ENCODE assay signal across 8 cellular contexts in genomic region chr7:98280791-98281756, GRCh38. TPM values are rescaled to one million over a fixed set of nuclear protein-coding genes. Genes with fewer than 3 reads are reported as not detected.
DNase-seq lines count a peak whose midpoint lies in the region; ATAC-seq and TF ChIP-seq lines count a peak whose summit lies in the region.

TSS of gene BRI3 (plus strand) at chr7:98281686. CDS start at chr7:98281796, 110 bp downstream.

- TF ChIP-seq POLR2A in GM19099 (IDR thresholded peaks at IDR 0.05; ENCODE audit: extremely low read depth, insufficient read length, low read depth) = peak; percentile 53

- H3K9ac ChIP-seq in liver (ENCODE audit: low read depth in 1 of 2, low read length in 2 of 2) = peak within 1 kb of the TSS; percentile 90 to 95

- H3K27ac ChIP-seq in liver (ENCODE audit: low read depth in 1 of 2, low read length in 2 of 2) = peak within 1 kb of the TSS; percentile 94 to 99

- peak; percentile 89 for DNase-seq in Ammon's horn (ENCODE audit: low spot score)
- DNase-seq in NCI-H526 treated with DMSO at 0.1 percent for 48 hours (lab: John Stamatoyannopoulos, UW) = peak; percentile 86
- peak; percentile 86 to 90 for DNase-seq in activated CD4-positive, alpha-beta T cell treated with anti-CD3 and anti-CD28 coated beads, Interleukin-2, amount 50 U/mL, for 24 hours (ENCODE audit: low read depth in 1 of 2, low spot score in 1 of 2)
- peak; percentile 92 for DNase-seq in dermis blood vessel endothelial cell
- DNase-seq in stimulated activated CD4-positive, alpha-beta T cell treated with anti-CD3 and anti-CD28 coated beads, Interleukin-4, amount 100 ng/mL, for 24 hours = peak; percentile 88

- under 1% methylated on average over 92 of the region's 92 CpGs for whole genome bisulfite sequencing in liver

- no peaks in the 10 kb centered on the region for H3K27me3 ChIP-seq in liver (ENCODE audit: control insufficient read depth in 4 of 4, insufficient read depth in 4 of 4, low read length in 3 of 4)

- no peak for TF ChIP-seq RAD21 in liver (IDR thresholded peaks at IDR 0.05)

- peak within 1 kb of the TSS; percentile 33 to 88 (median 74) for H3K4me3 ChIP-seq in liver (ENCODE audit: low read depth in 1 of 3, low read length in 3 of 3)

- H3K9me3 ChIP-seq in liver (ENCODE audit: control insufficient read depth in 4 of 4, low read length in 3 of 4) = no peaks in the 10 kb centered on the region

- peaks cover 26 to 54% (median 48%) of the 10 kb centered on the region in 4 donors for H3K4me1 ChIP-seq in liver (ENCODE audit: control insufficient read depth in 4 of 4, insufficient read depth in 4 of 4, low read length in 3 of 4)

- TF ChIP-seq CTCF in liver (IDR thresholded peaks at IDR 0.05; ENCODE audit: low read depth, low read length, missing input control) = peak; percentile 14

- ATAC-seq in HG03378 (IDR thresholded peaks at IDR 0.05; ENCODE audit: unreplicated experiment) = peak; percentile 75

- no peaks in the 10 kb centered on the region for H3K36me3 ChIP-seq in liver (ENCODE audit: control insufficient read depth in 4 of 4, insufficient read depth in 3 of 4, low read depth in 1 of 4, low read length in 3 of 4)

TF ChIP-seq in liver, 16 proteins besides CTCF, POLR2A, EP300 and RAD21:
- peak; percentile 85 for TF ChIP-seq SP1 (IDR thresholded peaks at IDR 0.05)
- peak; percentile 51 to 79 for TF ChIP-seq RXRA (IDR thresholded peaks at IDR 0.05)
- TF ChIP-seq FOXA2 (IDR thresholded peaks at IDR 0.05) = no peak
- TF ChIP-seq YY1 (IDR thresholded peaks at IDR 0.05) = peak; percentile 77
- TF ChIP-seq EGR1 (IDR thresholded peaks at IDR 0.05; ENCODE audit: low read depth in 2 of 2) = peak in 1 of 2 donors; percentile 4
- TF ChIP-seq ATF3 (IDR thresholded peaks at IDR 0.05) = no peak
- TF ChIP-seq FOXA1 (IDR thresholded peaks at IDR 0.05) = no peak
- TF ChIP-seq NR2F2 (IDR thresholded peaks at IDR 0.05) = no peak
- TF ChIP-seq MAX (IDR thresholded peaks at IDR 0.05) = peak; percentile 32
- TF ChIP-seq ZBTB33 (IDR thresholded peaks at IDR 0.05) = peak; percentile 27
- peak; percentile 90 for TF ChIP-seq TAF1 (conservative IDR thresholded peaks at IDR 0.05)
- TF ChIP-seq GABPA (IDR thresholded peaks at IDR 0.05 in 1 of 2, conservative IDR thresholded peaks at IDR 0.05 in 1 of 2) = no peak
- peak in 1 of 2 donors; percentile 47 for TF ChIP-seq JUND (IDR thresholded peaks at IDR 0.05)
- peak; percentile 60 to 73 for TF ChIP-seq HNF4A (conservative IDR thresholded peaks at IDR 0.05)
- peak; percentile 40 for TF ChIP-seq HNF4G (IDR thresholded peaks at IDR 0.05)
- peak; percentile 85 for TF ChIP-seq REST (IDR thresholded peaks at IDR 0.05)

RNA-seq across cellular contexts. Expression of gene BRI3, which starts in this region (rescaled TPM):
- total RNA-seq in dermis blood vessel endothelial cell (36.1 and 39.7 TPM in 2 replicates), liver (10 to 100 TPM; 14.0 to 30.1 TPM)
- polyA plus RNA-seq in liver = 10 to 100 TPM; 69.3 to 80.4 TPM

Comparison
In these comparisons a context has a peak if more than half of its experiments do, and no peak if none do; other contexts are left out.
1. Peak in every context shown above with its lines: DNase-seq, ATAC-seq, H3K4me3 ChIP-seq and H3K27ac ChIP-seq.